8 cellular contexts compared by ENCODE assay signal in genomic region chr3:105518806-105519418, GRCh38.
DNase-seq lines count a peak whose midpoint lies in the region; ATAC-seq and TF ChIP-seq lines count a peak whose summit lies in the region.

No MANE protein-coding gene starts in this region.

- H2AFZ ChIP-seq in HCT116 (ENCODE audit: low read depth, low read length, poor library complexity, severe bottlenecking), result no peak overlapping the region

- no peak overlapping the region for H3K4me2 ChIP-seq in HCT116 (ENCODE audit: low read length)

- CTCF ChIA-PET in HCT116 (lab: Charles Lee) (interaction anchor here (1.0 to 2.9 kb wide), 3 partner anchors 10 to 922 kb away, joined by 4 to 16 read pairs (median 5); no protein-coding TSS in a partner anchor), RWPE1 (lab: Yijun Ruan, JAX) (interaction anchor here (1.0 to 1.2 kb wide), 3 partner anchors 117 to 922 kb away, joined by 3 read pairs; no protein-coding TSS in a partner anchor)

- TF ChIP-seq CTCF in GM12864 (IDR thresholded peaks at IDR 0.05; ENCODE audit: low read depth, low read length, missing control alignments) (peak; percentile 39), HCT116 (IDR thresholded peaks at IDR 0.05 in 2 of 3, conservative IDR thresholded peaks at IDR 0.05 in 1 of 3; ENCODE audit: borderline replicate concordance in 1 of 3, insufficient read depth in 1 of 3, low read depth in 2 of 3, low read length in 2 of 3) (peak; percentile 39 to 73 (median 57); a peak in 4 of 6 replicates), RWPE1 (conservative IDR thresholded peaks at IDR 0.05; ENCODE audit: low read depth) (peak; percentile 69)

- no peaks in the 10 kb centered on the region for H3K9me2 ChIP-seq in HCT116 (ENCODE audit: insufficient read depth)

- H4K20me1 ChIP-seq in HCT116 (ENCODE audit: insufficient read depth), result 0 out of 2 replicates have a peak, but pooled peaks cover 4% of the 10 kb centered on the region

- peak; percentile 83 for ATAC-seq in HCT116

- peak; percentile 34 for DNase-seq in AG08396 (ENCODE audit: low spot score)
- peak; percentile 53 for DNase-seq in GM12864 (ENCODE audit: low read depth)
- peak; percentile 54 for DNase-seq in HCT116 (ENCODE audit: low read depth, low spot score)
- peak; percentile 62 for DNase-seq in LoVo (ENCODE audit: low spot score)
- DNase-seq in RWPE1 (ENCODE audit: low spot score), result peak; percentile 31
- DNase-seq in dedifferentiated amniotic fluid mesenchymal stem cell (ENCODE audit: extremely low spot score), result peak; percentile 84
- DNase-seq in lung microvascular endothelial cell (ENCODE audit: low read depth in 2 of 2), result peak; percentile 66 to 73
- DNase-seq in cortex of kidney (lab: John Stamatoyannopoulos, UW), result no peak

- intact Hi-C loops in HCT116 (cut with micrococcal nuclease), result loop anchor here (2.0 to 5.0 kb wide), 2 partner anchors 150 to 1247 kb away; no protein-coding TSS in a partner anchor

- POLR2A ChIA-PET in HCT116 (lab: Charles Lee), result interaction anchor here (1.6 kb wide), 1 partner anchor 9 kb away, joined by 3 read pairs; no protein-coding TSS in a partner anchor
- POLR2A ChIA-PET in RWPE1 (lab: Yijun Ruan, JAX; ENCODE audit: low non-redundant PET), result no interaction called here

- no peak overlapping the region for H3K27ac ChIP-seq in HCT116 (ENCODE audit: low read depth, low read length)
- no peak overlapping the region for H3K27ac ChIP-seq in RWPE1

- H3K4me3 ChIP-seq in GM12864 (ENCODE audit: low read depth, low read length) (no peak overlapping the region), HCT116 (replicated peaks in 1 of 2; ENCODE audit: low read depth in 1 of 2, low read length in 2 of 2) (no peak overlapping the region)

- no peaks in the 10 kb centered on the region for H3K9me3 ChIP-seq in HCT116 (ENCODE audit: control insufficient read depth in 1 of 2, insufficient read depth in 1 of 2, low read depth in 1 of 2, low read length in 2 of 2)

- H3K9ac ChIP-seq in HCT116 (ENCODE audit: low read length), result no peak overlapping the region

- peaks cover 0 to 3% of the 10 kb centered on the region in 2 experiments; a peak in 1 of 4 replicates for H3K4me1 ChIP-seq in HCT116 (ENCODE audit: control insufficient read depth in 1 of 2, insufficient read depth in 2 of 2, low read length in 2 of 2)

- peaks cover 6% of the 10 kb centered on the region; the same call in 1 of the 2 replicates for H3K79me2 ChIP-seq in HCT116 (ENCODE audit: insufficient read depth, low read length)

- BruUV-seq in HCT116 (replicated peaks; lab: Mats Ljungman, UMichigan), result no TSS peak

- TF ChIP-seq POLR2A in HCT116 (IDR thresholded peaks at IDR 0.05; ENCODE audit: borderline replicate concordance, extremely low read depth, insufficient read depth, insufficient read length), result no peak

- TF ChIP-seq RAD21 in HCT116 (IDR thresholded peaks at IDR 0.05; ENCODE audit: low read depth), result peak; percentile 84

- RAD21 ChIA-PET in HCT116 (lab: Charles Lee; ENCODE audit: low non-redundant PET in 1 of 2, low total read pairs in 2 of 2, uncharacterized antibody in 2 of 2, unreplicated experiment in 2 of 2), result no interaction called here

- no peaks in the 10 kb centered on the region for H3K27me3 ChIP-seq in HCT116 (ENCODE audit: insufficient read depth, low read length)

- no peaks in the 10 kb centered on the region for H3K36me3 ChIP-seq in HCT116 (ENCODE audit: control insufficient read depth in 1 of 2, insufficient read depth in 2 of 2, low read length in 2 of 2)

TF ChIP-seq in HCT116, 20 proteins besides CTCF, POLR2A, EP300 and RAD21:
- TF ChIP-seq FOSL1 (IDR thresholded peaks at IDR 0.05; ENCODE audit: low read depth) (no peak), POLR2AphosphoS5 (IDR thresholded peaks at IDR 0.05; ENCODE audit: low read depth, low read length) (no peak), ELF1 (IDR thresholded peaks at IDR 0.05; ENCODE audit: borderline replicate concordance, low read depth) (no peak), SIN3A (IDR thresholded peaks at IDR 0.05; ENCODE audit: low read depth) (no peak), ATF3 (IDR thresholded peaks at IDR 0.05) (no peak), CEBPB (IDR thresholded peaks at IDR 0.05; ENCODE audit: low read depth) (0 out of 2 replicates have a peak, but pooled peaks have one; percentile 12), ZBTB33 (IDR thresholded peaks at IDR 0.05; ENCODE audit: extremely low read depth, insufficient replicate concordance, low read length) (no peak), EZH2phosphoT487 (IDR thresholded peaks at IDR 0.05; ENCODE audit: borderline replicate concordance) (no peak), TCF7L2 (IDR thresholded peaks at IDR 0.05; ENCODE audit: borderline replicate concordance, extremely low read depth, insufficient read depth, insufficient read length) (no peak), CBX3 (IDR thresholded peaks at IDR 0.05; ENCODE audit: low read depth) (peak; percentile 23; the same call in 1 of the 2 replicates), SRF (IDR thresholded peaks at IDR 0.05; ENCODE audit: low read depth) (no peak)
- TF ChIP-seq, protein P1, sequence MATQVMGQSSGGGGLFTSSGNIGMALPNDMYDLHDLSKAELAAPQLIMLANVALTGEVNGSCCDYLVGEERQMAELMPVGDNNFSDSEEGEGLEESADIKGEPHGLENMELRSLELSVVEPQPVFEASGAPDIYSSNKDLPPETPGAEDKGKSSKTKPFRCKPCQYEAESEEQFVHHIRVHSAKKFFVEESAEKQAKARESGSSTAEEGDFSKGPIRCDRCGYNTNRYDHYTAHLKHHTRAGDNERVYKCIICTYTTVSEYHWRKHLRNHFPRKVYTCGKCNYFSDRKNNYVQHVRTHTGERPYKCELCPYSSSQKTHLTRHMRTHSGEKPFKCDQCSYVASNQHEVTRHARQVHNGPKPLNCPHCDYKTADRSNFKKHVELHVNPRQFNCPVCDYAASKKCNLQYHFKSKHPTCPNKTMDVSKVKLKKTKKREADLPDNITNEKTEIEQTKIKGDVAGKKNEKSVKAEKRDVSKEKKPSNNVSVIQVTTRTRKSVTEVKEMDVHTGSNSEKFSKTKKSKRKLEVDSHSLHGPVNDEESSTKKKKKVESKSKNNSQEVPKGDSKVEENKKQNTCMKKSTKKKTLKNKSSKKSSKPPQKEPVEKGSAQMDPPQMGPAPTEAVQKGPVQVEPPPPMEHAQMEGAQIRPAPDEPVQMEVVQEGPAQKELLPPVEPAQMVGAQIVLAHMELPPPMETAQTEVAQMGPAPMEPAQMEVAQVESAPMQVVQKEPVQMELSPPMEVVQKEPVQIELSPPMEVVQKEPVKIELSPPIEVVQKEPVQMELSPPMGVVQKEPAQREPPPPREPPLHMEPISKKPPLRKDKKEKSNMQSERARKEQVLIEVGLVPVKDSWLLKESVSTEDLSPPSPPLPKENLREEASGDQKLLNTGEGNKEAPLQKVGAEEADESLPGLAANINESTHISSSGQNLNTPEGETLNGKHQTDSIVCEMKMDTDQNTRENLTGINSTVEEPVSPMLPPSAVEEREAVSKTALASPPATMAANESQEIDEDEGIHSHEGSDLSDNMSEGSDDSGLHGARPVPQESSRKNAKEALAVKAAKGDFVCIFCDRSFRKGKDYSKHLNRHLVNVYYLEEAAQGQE (IDR thresholded peaks at IDR 0.05; ENCODE audit: low read depth), result no peak
